Comparison of ENCODE assay signal across 1 cellular context in genomic region chr5:88682797-88683496, GRCh38.
TF ChIP-seq lines count a peak whose summit lies in the region.

No MANE protein-coding gene starts in this region.

TF ChIP-seq in HCT116, 20 proteins besides CTCF, POLR2A, EP300 and RAD21 (continued from another document):
- no peak for TF ChIP-seq ATF3 (IDR thresholded peaks at IDR 0.05)
- no peak for TF ChIP-seq EZH2 (IDR thresholded peaks at IDR 0.05)
- no peak for TF ChIP-seq CBX3 (IDR thresholded peaks at IDR 0.05; ENCODE audit: low read depth)
- no peak for TF ChIP-seq EGR1 (IDR thresholded peaks at IDR 0.05; ENCODE audit: low read depth)
- no peak for TF ChIP-seq SIN3A (IDR thresholded peaks at IDR 0.05; ENCODE audit: low read depth)
- no peak for TF ChIP-seq JUND (IDR thresholded peaks at IDR 0.05)
- no peak for TF ChIP-seq YY1 (IDR thresholded peaks at IDR 0.05; ENCODE audit: extremely low read depth, insufficient replicate concordance, low read depth, low read length)
- no peak for TF ChIP-seq POLR2AphosphoS5 (IDR thresholded peaks at IDR 0.05; ENCODE audit: low read depth, low read length)
- no peak for TF ChIP-seq SP1 (IDR thresholded peaks at IDR 0.05; ENCODE audit: low read depth)
- TF ChIP-seq EZH2phosphoT487 (IDR thresholded peaks at IDR 0.05; ENCODE audit: borderline replicate concordance), result no peak
- TF ChIP-seq SRF (IDR thresholded peaks at IDR 0.05; ENCODE audit: low read depth), result no peak
- no peak for TF ChIP-seq MAX (IDR thresholded peaks at IDR 0.05)
- TF ChIP-seq ELF1 (IDR thresholded peaks at IDR 0.05; ENCODE audit: borderline replicate concordance, low read depth), result no peak
- no peak for TF ChIP-seq ZFX (IDR thresholded peaks at IDR 0.05)
- no peak for TF ChIP-seq FOSL1 (IDR thresholded peaks at IDR 0.05; ENCODE audit: low read depth)
- no peak for TF ChIP-seq ZBTB33 (IDR thresholded peaks at IDR 0.05; ENCODE audit: extremely low read depth, insufficient replicate concordance, low read length)
